In genomic region chr5:95908799-95909198, GRCh38 we compare ENCODE assay signal across 10 cellular contexts.
"Had no signal": no experiment of that assay in that cellular context is flagged by ENCODE, and none has a peak within 500 bp of the region (broad histone marks: within the 10 kb centered on the region; RNA-seq: fewer than 3 reads in every experiment).

No MANE protein-coding gene starts in this region.

- H3K36me3 ChIP-seq: cardiac muscle cell had no signal

- H3K27ac ChIP-seq: ascending aorta, cardiac muscle cell, coronary artery, gastrocnemius medialis, heart right ventricle, left ventricle myocardium inferior had no signal

- H3K4me3 ChIP-seq: ascending aorta, cardiac muscle cell, coronary artery, gastrocnemius medialis, heart right ventricle, left ventricle myocardium inferior had no signal

- H3K9me3 ChIP-seq: ascending aorta, gastrocnemius medialis, heart right ventricle, left ventricle myocardium inferior had no signal

- ATAC-seq: gastrocnemius medialis had no signal

- H3K27me3 ChIP-seq: ascending aorta, cardiac muscle cell, gastrocnemius medialis, heart right ventricle had no signal

- DNase-seq: activated B cell treated with CpG ODN at 0.5 μM for 24 hours; effector CD8-positive, alpha-beta T cell; gastrocnemius medialis; heart right ventricle; left ventricle myocardium inferior; mesenchymal stem cell; stimulated activated CD4-positive, alpha-beta T cell treated with anti-CD3 and anti-CD28 coated beads, Interleukin-4, amount 100 ng/mL, for 24 hours had no signal
